1 cellular context compared by ENCODE assay signal in genomic region chr5:73774924-73775323, GRCh38.
TF ChIP-seq lines count a peak whose summit lies in the region.

No MANE protein-coding gene starts in this region.

TF ChIP-seq in HepG2, 621 proteins besides CTCF, POLR2A, EP300 and RAD21 (continued from another document):
- TF ChIP-seq, protein P1, sequence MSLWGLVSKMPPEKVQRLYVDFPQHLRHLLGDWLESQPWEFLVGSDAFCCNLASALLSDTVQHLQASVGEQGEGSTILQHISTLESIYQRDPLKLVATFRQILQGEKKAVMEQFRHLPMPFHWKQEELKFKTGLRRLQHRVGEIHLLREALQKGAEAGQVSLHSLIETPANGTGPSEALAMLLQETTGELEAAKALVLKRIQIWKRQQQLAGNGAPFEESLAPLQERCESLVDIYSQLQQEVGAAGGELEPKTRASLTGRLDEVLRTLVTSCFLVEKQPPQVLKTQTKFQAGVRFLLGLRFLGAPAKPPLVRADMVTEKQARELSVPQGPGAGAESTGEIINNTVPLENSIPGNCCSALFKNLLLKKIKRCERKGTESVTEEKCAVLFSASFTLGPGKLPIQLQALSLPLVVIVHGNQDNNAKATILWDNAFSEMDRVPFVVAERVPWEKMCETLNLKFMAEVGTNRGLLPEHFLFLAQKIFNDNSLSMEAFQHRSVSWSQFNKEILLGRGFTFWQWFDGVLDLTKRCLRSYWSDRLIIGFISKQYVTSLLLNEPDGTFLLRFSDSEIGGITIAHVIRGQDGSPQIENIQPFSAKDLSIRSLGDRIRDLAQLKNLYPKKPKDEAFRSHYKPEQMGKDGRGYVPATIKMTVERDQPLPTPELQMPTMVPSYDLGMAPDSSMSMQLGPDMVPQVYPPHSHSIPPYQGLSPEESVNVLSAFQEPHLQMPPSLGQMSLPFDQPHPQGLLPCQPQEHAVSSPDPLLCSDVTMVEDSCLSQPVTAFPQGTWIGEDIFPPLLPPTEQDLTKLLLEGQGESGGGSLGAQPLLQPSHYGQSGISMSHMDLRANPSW (CRISPR knock-in tag; IDR thresholded peaks at IDR 0.05; ENCODE audit: borderline replicate concordance): no peak
- TF ChIP-seq, protein P2, sequence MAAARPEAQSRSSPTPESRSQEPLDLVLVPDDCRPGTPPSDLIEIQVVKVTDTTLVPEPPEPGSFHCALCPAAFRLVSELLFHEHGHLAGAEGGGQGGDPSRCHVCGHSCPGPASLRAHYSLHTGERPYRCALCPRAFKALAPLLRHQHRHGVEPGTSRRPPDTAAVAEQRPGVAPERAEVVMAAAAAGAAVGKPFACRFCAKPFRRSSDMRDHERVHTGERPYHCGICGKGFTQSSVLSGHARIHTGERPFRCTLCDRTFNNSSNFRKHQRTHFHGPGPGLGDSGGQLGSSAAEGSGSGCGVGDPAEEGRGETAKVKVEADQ (CRISPR knock-in tag; IDR thresholded peaks at IDR 0.05; ENCODE audit: borderline replicate concordance): no peak
- TF ChIP-seq, protein P3, sequence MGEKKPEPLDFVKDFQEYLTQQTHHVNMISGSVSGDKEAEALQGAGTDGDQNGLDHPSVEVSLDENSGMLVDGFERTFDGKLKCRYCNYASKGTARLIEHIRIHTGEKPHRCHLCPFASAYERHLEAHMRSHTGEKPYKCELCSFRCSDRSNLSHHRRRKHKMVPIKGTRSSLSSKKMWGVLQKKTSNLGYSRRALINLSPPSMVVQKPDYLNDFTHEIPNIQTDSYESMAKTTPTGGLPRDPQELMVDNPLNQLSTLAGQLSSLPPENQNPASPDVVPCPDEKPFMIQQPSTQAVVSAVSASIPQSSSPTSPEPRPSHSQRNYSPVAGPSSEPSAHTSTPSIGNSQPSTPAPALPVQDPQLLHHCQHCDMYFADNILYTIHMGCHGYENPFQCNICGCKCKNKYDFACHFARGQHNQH (CRISPR knock-in tag; IDR thresholded peaks at IDR 0.05): no peak
- no peak for TF ChIP-seq NFKB2 (CRISPR knock-in tag; IDR thresholded peaks at IDR 0.05; ENCODE audit: borderline replicate concordance)
- TF ChIP-seq, protein P4, sequence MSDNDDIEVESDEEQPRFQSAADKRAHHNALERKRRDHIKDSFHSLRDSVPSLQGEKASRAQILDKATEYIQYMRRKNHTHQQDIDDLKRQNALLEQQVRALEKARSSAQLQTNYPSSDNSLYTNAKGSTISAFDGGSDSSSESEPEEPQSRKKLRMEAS (IDR thresholded peaks at IDR 0.05): no peak
- TF ChIP-seq, protein P5, sequence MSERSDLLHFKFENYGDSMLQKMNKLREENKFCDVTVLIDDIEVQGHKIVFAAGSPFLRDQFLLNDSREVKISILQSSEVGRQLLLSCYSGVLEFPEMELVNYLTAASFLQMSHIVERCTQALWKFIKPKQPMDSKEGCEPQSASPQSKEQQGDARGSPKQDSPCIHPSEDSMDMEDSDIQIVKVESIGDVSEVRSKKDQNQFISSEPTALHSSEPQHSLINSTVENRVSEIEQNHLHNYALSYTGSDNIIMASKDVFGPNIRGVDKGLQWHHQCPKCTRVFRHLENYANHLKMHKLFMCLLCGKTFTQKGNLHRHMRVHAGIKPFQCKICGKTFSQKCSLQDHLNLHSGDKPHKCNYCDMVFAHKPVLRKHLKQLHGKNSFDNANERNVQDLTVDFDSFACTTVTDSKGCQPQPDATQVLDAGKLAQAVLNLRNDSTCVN (CRISPR knock-in tag; IDR thresholded peaks at IDR 0.05; ENCODE audit: borderline replicate concordance): no peak
- TF ChIP-seq, protein P6, sequence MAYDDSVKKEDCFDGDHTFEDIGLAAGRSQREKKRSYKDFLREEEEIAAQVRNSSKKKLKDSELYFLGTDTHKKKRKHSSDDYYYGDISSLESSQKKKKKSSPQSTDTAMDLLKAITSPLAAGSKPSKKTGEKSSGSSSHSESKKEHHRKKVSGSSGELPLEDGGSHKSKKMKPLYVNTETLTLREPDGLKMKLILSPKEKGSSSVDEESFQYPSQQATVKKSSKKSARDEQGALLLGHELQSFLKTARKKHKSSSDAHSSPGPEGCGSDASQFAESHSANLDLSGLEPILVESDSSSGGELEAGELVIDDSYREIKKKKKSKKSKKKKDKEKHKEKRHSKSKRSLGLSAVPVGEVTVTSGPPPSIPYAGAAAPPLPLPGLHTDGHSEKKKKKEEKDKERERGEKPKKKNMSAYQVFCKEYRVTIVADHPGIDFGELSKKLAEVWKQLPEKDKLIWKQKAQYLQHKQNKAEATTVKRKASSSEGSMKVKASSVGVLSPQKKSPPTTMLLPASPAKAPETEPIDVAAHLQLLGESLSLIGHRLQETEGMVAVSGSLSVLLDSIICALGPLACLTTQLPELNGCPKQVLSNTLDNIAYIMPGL (CRISPR knock-in tag; IDR thresholded peaks at IDR 0.05; ENCODE audit: borderline replicate concordance in 1 of 2, low read depth in 1 of 2): no peak
